In genomic region chrX:57669961-57670360, GRCh38 we compare ENCODE assay signal across 25 cellular contexts. TPM values are rescaled to one million over a fixed set of nuclear protein-coding genes. Genes with fewer than 3 reads are reported as not detected.
DNase-seq lines count a peak whose midpoint lies in the region; ATAC-seq, FAIRE-seq and TF ChIP-seq lines count a peak whose summit lies in the region.
"Had no signal": no experiment of that assay in that cellular context is flagged by ENCODE, and none has a peak within 500 bp of the region (broad histone marks: within the 10 kb centered on the region; RNA-seq: fewer than 3 reads in every experiment).

No MANE protein-coding gene starts in this region.

- FAIRE-seq in astrocyte (lab: Jason Lieb, UNC): peak; percentile 77
- FAIRE-seq: A204.1, D721Med, G401.6, GM12878, GM12892, GM18507, GM19239 had no signal

- H4K20me1 ChIP-seq in GM23338 (replicated peaks; ENCODE audit: insufficient read depth) (no peaks in the 10 kb centered on the region), astrocyte (ENCODE audit: insufficient read depth, low read length) (no peaks in the 10 kb centered on the region)
- H4K20me1 ChIP-seq: BLaER1 treated with 17β-estradiol and CSF1 and Interleukin-3, amounts not matched to agents 10 nM and 100 nM had no signal

- H3K36me3 ChIP-seq in GM23338 (ENCODE audit: insufficient read depth) (no peaks in the 10 kb centered on the region), HEK293 (ENCODE audit: control insufficient read depth in 2 of 2, insufficient read depth in 1 of 2, low read length in 2 of 2) (no peaks in the 10 kb centered on the region; a peak in 1 of 3 replicates), astrocyte (ENCODE audit: insufficient read depth, low read length) (no peaks in the 10 kb centered on the region)
- H3K36me3 ChIP-seq: BLaER1 treated with 17β-estradiol and CSF1 and Interleukin-3, amounts not matched to agents 10 nM and 100 nM had no signal

- H3K4me3 Mint-ChIP-seq in GM23338: no peak overlapping the region
- no peak overlapping the region for H3K4me3 Mint-ChIP-seq in astrocyte (ENCODE audit: unreplicated experiment)
- H3K4me3 Mint-ChIP-seq: B cell; CD4-positive, alpha-beta T cell; CD8-positive, alpha-beta T cell had no signal

- TF ChIP-seq CTCF in GM23338 (conservative IDR thresholded peaks at IDR 0.05; ENCODE audit: low read depth in 2 of 2) (no peak), HEK293 (tag by site-specific recombination; IDR thresholded peaks at IDR 0.05) (no peak), astrocyte (IDR thresholded peaks at IDR 0.05; ENCODE audit: insufficient read depth, low read depth, low read length) (no peak)

- H3K9me3 ChIP-seq in HEK293 (ENCODE audit: control insufficient read depth, insufficient read depth, low read depth, low read length) (no peaks in the 10 kb centered on the region), astrocyte (ENCODE audit: insufficient read depth, low read depth, low read length) (no peaks in the 10 kb centered on the region)
- H3K9me3 ChIP-seq: Caco-2 had no signal

- DNase-seq in GM23338 (ENCODE audit: low spot score): no peak
- DNase-seq in astrocyte (ENCODE audit: low read depth): no peak
- no peak for DNase-seq in stimulated activated CD4-positive, alpha-beta T cell treated with anti-CD3 and anti-CD28 coated beads, Interleukin-12 subunit alpha, Interleukin-12 subunit beta, amount 100 ng/mL, for 4 hours
- no peak for DNase-seq in NCI-H1930 (lab: John Stamatoyannopoulos, UW)
- DNase-seq: 8988T; AML-193; Caco-2; Calu3; CD4-positive, alpha-beta T cell; CD8-positive, alpha-beta T cell; DMS79 treated with DMSO at 0.1 percent for 48 hours; GF-D8 had no signal

- no peak overlapping the region for H2AFZ ChIP-seq in GM23338
- no peak overlapping the region for H2AFZ ChIP-seq in astrocyte (ENCODE audit: low read depth, low read length)

- no peaks in the 10 kb centered on the region for H3K9me2 ChIP-seq in GM23338 (ENCODE audit: insufficient read depth)

- no peak for ATAC-seq in GM23338
- ATAC-seq in GM18907 (IDR thresholded peaks at IDR 0.05; ENCODE audit: unreplicated experiment): no peak
- ATAC-seq: CD8-positive, alpha-beta T cell; GM12878 had no signal

- H3K27ac ChIP-seq in GM23338 (ENCODE audit: low read depth) (no peak overlapping the region), HEK293 (ENCODE audit: extremely low read depth, low read depth, low read length) (no peak overlapping the region), astrocyte (ENCODE audit: low read depth, low read length) (no peak overlapping the region)
- H3K27ac ChIP-seq: BLaER1 treated with 17β-estradiol and CSF1 and Interleukin-3, amounts not matched to agents 10 nM and 100 nM; C4-2B had no signal

- H3K4me1 Mint-ChIP-seq in GM23338 (no peaks in the 10 kb centered on the region; the same call in 2 of the 3 replicates), astrocyte (ENCODE audit: low read depth, unreplicated experiment) (no peaks in the 10 kb centered on the region)
- H3K4me1 Mint-ChIP-seq: B cell had no signal

- H3K27me3 Mint-ChIP-seq in GM23338 (ENCODE audit: insufficient read depth, low read depth, poor library complexity) (no peaks in the 10 kb centered on the region), astrocyte (ENCODE audit: low read depth, unreplicated experiment) (no peaks in the 10 kb centered on the region)
- H3K27me3 Mint-ChIP-seq: B cell; CD4-positive, alpha-beta T cell had no signal

- H3K4me3 ChIP-seq in GM23338 (no peak overlapping the region), HEK293 (ENCODE audit: low read depth, low read length) (no peak overlapping the region), astrocyte (ENCODE audit: insufficient read depth, low read depth, low read length) (no peak overlapping the region)
- H3K4me3 ChIP-seq: BLaER1 treated with 17β-estradiol and CSF1 and Interleukin-3, amounts not matched to agents 10 nM and 100 nM; GM12878 had no signal

- POLR2A ChIA-PET in HEK293 (lab: Yijun Ruan, JAX): no interaction called here

- H3K9me3 Mint-ChIP-seq in GM23338: peaks cover 13% of the 10 kb centered on the region
- peaks cover 5% of the 10 kb centered on the region for H3K9me3 Mint-ChIP-seq in astrocyte (ENCODE audit: unreplicated experiment)
- H3K9me3 Mint-ChIP-seq: CD4-positive, alpha-beta T cell had no signal

- H3K4me2 ChIP-seq in GM23338 (no peak overlapping the region), astrocyte (ENCODE audit: low read length) (no peak overlapping the region)
- H3K4me2 ChIP-seq: BLaER1 treated with 17β-estradiol and CSF1 and Interleukin-3, amounts not matched to agents 10 nM and 100 nM had no signal

- H3F3A ChIP-seq in GM23338 (replicated peaks; ENCODE audit: low read depth): no peaks in the 10 kb centered on the region

- H3K27ac Mint-ChIP-seq in GM23338: no peak overlapping the region
- H3K27ac Mint-ChIP-seq in astrocyte (ENCODE audit: unreplicated experiment): no peak overlapping the region
- H3K27ac Mint-ChIP-seq: B cell; CD4-positive, alpha-beta T cell; CD8-positive, alpha-beta T cell had no signal

- H3K79me2 ChIP-seq in GM23338 (replicated peaks; ENCODE audit: insufficient read depth) (no peaks in the 10 kb centered on the region), astrocyte (ENCODE audit: insufficient read depth, low read length) (no peaks in the 10 kb centered on the region)

- CTCF ChIA-PET in HEK293 (lab: Yijun Ruan, JAX): interaction anchor here (0.6 kb wide), 1 partner anchor 549 kb away, joined by 3 read pairs; no protein-coding TSS in a partner anchor

- H3K27me3 ChIP-seq in GM23338 (ENCODE audit: insufficient read depth) (no peaks in the 10 kb centered on the region), astrocyte (ENCODE audit: insufficient read depth, low read length) (no peaks in the 10 kb centered on the region)

- H3K4me1 ChIP-seq in GM23338 (ENCODE audit: insufficient read depth) (no peaks in the 10 kb centered on the region), HEK293 (ENCODE audit: control insufficient read depth, insufficient read depth, low read length) (no peaks in the 10 kb centered on the region), astrocyte (ENCODE audit: insufficient read depth, low read length) (no peaks in the 10 kb centered on the region)
- H3K4me1 ChIP-seq: Caco-2 had no signal

- H3K9ac ChIP-seq in astrocyte (ENCODE audit: low read length): no peak overlapping the region
- H3K9ac ChIP-seq: BLaER1 treated with 17β-estradiol and CSF1 and Interleukin-3, amounts not matched to agents 10 nM and 100 nM had no signal

- H3K36me3 Mint-ChIP-seq in GM23338 (ENCODE audit: low read depth): peaks cover 9% of the 10 kb centered on the region; the same call in 2 of the 3 replicates
- H3K36me3 Mint-ChIP-seq in astrocyte (ENCODE audit: low read depth, unreplicated experiment): no peaks in the 10 kb centered on the region
- H3K36me3 Mint-ChIP-seq: CD8-positive, alpha-beta T cell had no signal

TF ChIP-seq in GM23338, 12 proteins besides CTCF, POLR2A, EP300 and RAD21 (continues in another document):
- peak; percentile 30 for TF ChIP-seq REST (IDR thresholded peaks at IDR 0.05; ENCODE audit: unreplicated experiment)

TF ChIP-seq in HEK293, 187 proteins besides CTCF, POLR2A, EP300 and RAD21:
- TF ChIP-seq INSM2 (tag by site-specific recombination; IDR thresholded peaks at IDR 0.05) (no peak), ZNF645 (tag by site-specific recombination; IDR thresholded peaks at IDR 0.05) (no peak), REST (tag by site-specific recombination; IDR thresholded peaks at IDR 0.05) (peak; percentile 50; the same call in 1 of the 2 replicates)

RNA-seq across cellular contexts. Expression of gene NLRP2B, which starts 10.1 kb away (rescaled TPM):
- not detected in 2 replicates for total RNA-seq in GM23338 (2014; rRNA removed; shearing (Covaris generic))
- polyA plus RNA-seq in GM23338 (2016; fragmentation: Nextera tagmentation; extraction: Ambion mirVana): not detected in 2 replicates
- total RNA-seq in astrocyte: not detected in 2 replicates
- total RNA-seq: B cell; Caco-2; Calu3; CD4-positive, alpha-beta T cell; CD8-positive, alpha-beta T cell; GM12878 had no signal
- polyA plus RNA-seq: BJ, GM12878 had no signal
